ENCODE assay signal across 8 cellular contexts in genomic region chr16:85010931-85011845, GRCh38. TPM values are rescaled to one million over a fixed set of nuclear protein-coding genes. Genes with fewer than 3 reads are reported as not detected.
DNase-seq lines count a peak whose midpoint lies in the region; ATAC-seq and TF ChIP-seq lines count a peak whose summit lies in the region.

ZDHHC7 (minus strand) TSS chr16:85011535; CDS start chr16:84990618, 20,917 bp downstream.

- H3K9me2 ChIP-seq in GM23338 (ENCODE audit: insufficient read depth) = no peaks in the 10 kb centered on the region

- TF ChIP-seq CTCF in GM23338 (conservative IDR thresholded peaks at IDR 0.05; ENCODE audit: low read depth in 2 of 2) (no peak), LNCaP clone FGC (IDR thresholded peaks at IDR 0.05; ENCODE audit: control insufficient read depth, extremely low read depth, insufficient read depth) (no peak), gastroesophageal sphincter (IDR thresholded peaks at IDR 0.05) (no peak), suprapubic skin (IDR thresholded peaks at IDR 0.05) (no peak)

- WGBS in gastroesophageal sphincter (ENCODE audit: low coverage in 1 of 2), 2 donors = 0% methylated on average over 13 to 15 of the region's 86 CpGs
- 0% methylated on average over 61 of the region's 86 CpGs for WGBS in suprapubic skin

- peak; percentile 88 to 93 for TF ChIP-seq POLR2A in gastroesophageal sphincter (IDR thresholded peaks at IDR 0.05)
- peak; percentile 17 to 83 for TF ChIP-seq POLR2A in suprapubic skin (IDR thresholded peaks at IDR 0.05)

- peak within 1 kb of the TSS; percentile 99 for H3K4me3 Mint-ChIP-seq in GM23338
- H3K4me3 Mint-ChIP-seq in activated naive CD4-positive, alpha-beta T cell treated with anti-CD3 and anti-CD28 coated beads for 36 hours = peak within 1 kb of the TSS; percentile 98

- H3K4me1 ChIP-seq in GM23338 (ENCODE audit: insufficient read depth) (peaks cover 7% of the 10 kb centered on the region; the same call in 1 of the 2 replicates), gastroesophageal sphincter (peaks cover 6 to 52% (median 39%) of the 10 kb centered on the region in 3 donors), suprapubic skin (peaks cover 48% of the 10 kb centered on the region)

- peak within 1 kb of the TSS; percentile 98 for H3K4me2 ChIP-seq in GM23338

- H3K9me3 Mint-ChIP-seq in GM23338 = no peaks in the 10 kb centered on the region; the same call in 2 of the 3 replicates
- H3K9me3 Mint-ChIP-seq in activated naive CD4-positive, alpha-beta T cell treated with anti-CD3 and anti-CD28 coated beads for 36 hours = no peaks in the 10 kb centered on the region

- peaks cover 11% of the 10 kb centered on the region; the same call in 1 of the 2 replicates for H4K20me1 ChIP-seq in GM23338 (replicated peaks; ENCODE audit: insufficient read depth)

- peaks cover 2% of the 10 kb centered on the region for H3K27me3 Mint-ChIP-seq in GM23338 (ENCODE audit: insufficient read depth, low read depth, poor library complexity)
- no peaks in the 10 kb centered on the region for H3K27me3 Mint-ChIP-seq in activated naive CD4-positive, alpha-beta T cell treated with anti-CD3 and anti-CD28 coated beads for 36 hours (ENCODE audit: low read depth)

- H3K36me3 ChIP-seq in GM23338 (ENCODE audit: insufficient read depth) = no peaks in the 10 kb centered on the region
- H3K36me3 ChIP-seq in gastroesophageal sphincter = no peaks in the 10 kb centered on the region
- H3K36me3 ChIP-seq in suprapubic skin = no peaks in the 10 kb centered on the region

- H3K9me3 ChIP-seq in gastroesophageal sphincter = no peaks in the 10 kb centered on the region
- no peaks in the 10 kb centered on the region for H3K9me3 ChIP-seq in suprapubic skin

- peaks cover 5% of the 10 kb centered on the region for H3K4me1 Mint-ChIP-seq in GM23338
- peaks cover 31% of the 10 kb centered on the region for H3K4me1 Mint-ChIP-seq in activated naive CD4-positive, alpha-beta T cell treated with anti-CD3 and anti-CD28 coated beads for 36 hours (ENCODE audit: low read depth)

- H3K27ac ChIP-seq in GM23338 (ENCODE audit: low read depth) (peak within 1 kb of the TSS; percentile 94), gastroesophageal sphincter (peak within 1 kb of the TSS; percentile 71 to 99 (median 95)), suprapubic skin (peak within 1 kb of the TSS; percentile 95)

- H3K36me3 Mint-ChIP-seq in GM23338 (ENCODE audit: low read depth) = no peaks in the 10 kb centered on the region
- H3K36me3 Mint-ChIP-seq in activated naive CD4-positive, alpha-beta T cell treated with anti-CD3 and anti-CD28 coated beads for 36 hours (ENCODE audit: low read depth) = peaks cover 7% of the 10 kb centered on the region

- DNase-seq in ELR (ENCODE audit: low read depth) = peak; percentile 91
- DNase-seq in GM23338 (ENCODE audit: low spot score) = peak; percentile 93
- no peak for DNase-seq in LNCaP clone FGC (ENCODE audit: low read depth)
- DNase-seq in SK-N-DZ (ENCODE audit: low spot score) = peak; percentile 81
- DNase-seq in activated naive CD4-positive, alpha-beta T cell treated with anti-CD3 and anti-CD28 coated beads for 36 hours = peak; percentile 87
- peak; percentile 85 for DNase-seq in occipital lobe (lab: John Stamatoyannopoulos, UW)
- peak; percentile 89 to 94 for DNase-seq in suprapubic skin (ENCODE audit: low spot score in 2 of 2)

- no peak for TF ChIP-seq EP300 in gastroesophageal sphincter (IDR thresholded peaks at IDR 0.05)
- TF ChIP-seq EP300 in suprapubic skin (IDR thresholded peaks at IDR 0.05) = peak; percentile 58

- peaks cover 3% of the 10 kb centered on the region; the same call in 1 of the 2 replicates for H3F3A ChIP-seq in GM23338 (replicated peaks; ENCODE audit: low read depth)

- peak within 1 kb of the TSS; percentile 95 for H2AFZ ChIP-seq in GM23338

- ATAC-seq in GM23338 (peak; percentile 90), gastroesophageal sphincter (peak; percentile 96)

- peak within 1 kb of the TSS; percentile 98 for H3K4me3 ChIP-seq in GM23338
- H3K4me3 ChIP-seq in LNCaP clone FGC (ENCODE audit: low read depth, low read length) = peak within 1 kb of the TSS; percentile 69
- H3K4me3 ChIP-seq in gastroesophageal sphincter = peak within 1 kb of the TSS; percentile 75 to 99
- H3K4me3 ChIP-seq in suprapubic skin = peak within 1 kb of the TSS; percentile 84

- H3K27me3 ChIP-seq in GM23338 (ENCODE audit: insufficient read depth) (no peaks in the 10 kb centered on the region), gastroesophageal sphincter (no peaks in the 10 kb centered on the region), suprapubic skin (no peaks in the 10 kb centered on the region)

- H3K79me2 ChIP-seq in GM23338 (replicated peaks; ENCODE audit: insufficient read depth) = peaks cover 50% of the 10 kb centered on the region

- CTCF ChIA-PET in activated naive CD4-positive, alpha-beta T cell treated with anti-CD3 and anti-CD28 coated beads for 36 hours (lab: Charles Lee) = interaction anchor here (0.6 to 2.7 kb wide), 9 partner anchors 17 to 258 kb away, joined by 3 to 16 read pairs (median 3); partner anchors contain the start of gene KIAA0513

- H3K27ac Mint-ChIP-seq in GM23338 = peak within 1 kb of the TSS; percentile 98
- H3K27ac Mint-ChIP-seq in activated naive CD4-positive, alpha-beta T cell treated with anti-CD3 and anti-CD28 coated beads for 36 hours = peak within 1 kb of the TSS; percentile 98

- intact Hi-C loops in activated naive CD4-positive, alpha-beta T cell treated with anti-CD3 and anti-CD28 coated beads for 36 hours (cut with micrococcal nuclease) = loop anchor here (1.0 to 5.0 kb wide), 4 partner anchors 18 to 504 kb away; no protein-coding TSS in a partner anchor

TF ChIP-seq in GM23338, 12 proteins besides CTCF, POLR2A, EP300 and RAD21 (continues in another document):
- TF ChIP-seq ETS1 (IDR thresholded peaks at IDR 0.05) (peak; percentile 62; the same call in 1 of the 2 replicates), CREB1 (CRISPR knock-in tag; IDR thresholded peaks at IDR 0.05; ENCODE audit: low read depth) (peak; percentile 99), POLR2AphosphoS5 (IDR thresholded peaks at IDR 0.05; ENCODE audit: low read depth) (peak; percentile 96)

RNA-seq across cellular contexts. Expression of gene ZDHHC7, which starts in this region (rescaled TPM):
- total RNA-seq in GM23338 (2014; rRNA removed; shearing (Covaris generic)) = 46.1 and 49.4 TPM in 2 replicates
- polyA plus RNA-seq in GM23338 (2016; fragmentation: Nextera tagmentation; extraction: Ambion mirVana) = 9.9 and 13.1 TPM in 2 replicates
- 39.0 and 53.6 TPM in 2 replicates for polyA plus RNA-seq in SK-N-DZ (2014; cell fraction: cytosol; rRNA removed)
- 35.6 and 39.4 TPM in 2 replicates for polyA plus RNA-seq in SK-N-DZ (2014; cell fraction: nucleus; rRNA removed)
- 10 to 100 TPM; 16.6 to 17.9 TPM for total RNA-seq in activated naive CD4-positive, alpha-beta T cell treated with anti-CD3 and anti-CD28 coated beads for 36 hours
- total RNA-seq in gastroesophageal sphincter = 10 to 100 TPM; 55.3 to 77.5 (median 66.3) TPM
- 24.0 TPM for total RNA-seq in occipital lobe
- total RNA-seq in suprapubic skin = 10 to 100 TPM; 45.9 to 65.5 (median 54.3) TPM
